ENCODE assay signal across 25 cellular contexts in the genomic region with DNA sequence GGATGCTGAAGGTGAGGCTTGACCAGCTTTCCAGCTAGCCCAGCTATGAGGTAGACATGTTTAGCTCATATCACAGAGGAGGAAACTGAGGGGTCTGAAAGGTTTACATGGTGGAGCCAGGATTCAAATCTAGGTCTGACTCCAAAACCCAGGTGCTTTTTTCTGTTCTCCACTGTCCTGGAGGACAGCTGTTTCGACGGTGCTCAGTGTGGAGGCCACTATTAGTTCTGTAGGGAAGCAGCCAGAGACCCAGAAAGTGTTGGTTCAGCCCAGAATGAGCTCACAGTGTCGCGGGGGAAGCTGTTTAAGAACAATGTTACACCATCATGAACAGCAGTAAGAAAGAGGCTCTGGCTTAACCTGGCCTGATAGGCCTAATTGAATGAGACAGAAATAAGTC. TPM values are rescaled to one million over a fixed set of nuclear protein-coding genes. Genes with fewer than 3 reads are reported as not detected.
"Had no signal": no experiment of that assay in that cellular context is flagged by ENCODE, and none has a peak within 500 bp of the region (broad histone marks: within the 10 kb centered on the region; RNA-seq: fewer than 3 reads in every experiment).

No MANE protein-coding gene starts in this region.

- DNase-seq: effector CD4-positive, alpha-beta T cell; foreskin fibroblast; heart left ventricle; kidney; mammary epithelial cell; mesendoderm; natural killer cell; occipital lobe; pancreas; retina; stimulated activated CD4-positive, alpha-beta T cell treated with anti-CD3 and anti-CD28 coated beads, Interleukin-12 subunit alpha, Interleukin-12 subunit beta, amount 100 ng/mL, for 4 hours; stimulated activated CD4-positive, alpha-beta T cell treated with anti-CD3 and anti-CD28 coated beads, Interleukin-1b, Interleukin-23, amount 100 ng/mL, for 48 hours; stimulated activated CD4-positive, alpha-beta T cell treated with anti-CD3 and anti-CD28 coated beads, Interleukin-4, amount 100 ng/mL, for 1 hour; stimulated activated naive CD4-positive, alpha-beta T cell; stimulated activated naive CD8-positive, alpha-beta T cell treated with anti-CD3 and anti-CD28 coated beads, Interleukin-15, amount 100 ng/mL, for 72 hours; tibial artery had no signal

- H3K4me3 Mint-ChIP-seq: natural killer cell; stimulated activated naive CD8-positive, alpha-beta T cell treated with anti-CD3 and anti-CD28 coated beads, Interleukin-15, amount 100 ng/mL, for 72 hours; type B pancreatic cell had no signal

- H3K36me3 Mint-ChIP-seq: natural killer cell, type B pancreatic cell had no signal

- H3K27ac Mint-ChIP-seq: natural killer cell; stimulated activated naive CD8-positive, alpha-beta T cell treated with anti-CD3 and anti-CD28 coated beads, Interleukin-15, amount 100 ng/mL, for 72 hours; type B pancreatic cell had no signal

- H3K9me3 ChIP-seq: gastroesophageal sphincter, heart left ventricle, pancreas, tibial artery had no signal

- H3K9me3 Mint-ChIP-seq: natural killer cell; stimulated activated naive CD8-positive, alpha-beta T cell treated with anti-CD3 and anti-CD28 coated beads, Interleukin-15, amount 100 ng/mL, for 72 hours; type B pancreatic cell had no signal

- H3K4me1 Mint-ChIP-seq: natural killer cell; stimulated activated naive CD8-positive, alpha-beta T cell treated with anti-CD3 and anti-CD28 coated beads, Interleukin-15, amount 100 ng/mL, for 72 hours had no signal

- H3K36me3 ChIP-seq: pancreas had no signal

- H3K27me3 ChIP-seq: hepatocyte, pancreas, tibial artery had no signal

- H3K4me3 ChIP-seq: dorsolateral prefrontal cortex, gastroesophageal sphincter, heart left ventricle, hepatocyte, pancreas, smooth muscle cell, tibial artery had no signal

- H3K27ac ChIP-seq: dorsolateral prefrontal cortex, gastroesophageal sphincter, heart left ventricle, hepatocyte, pancreas, tibial artery had no signal

- ATAC-seq: gastroesophageal sphincter; heart left ventricle; natural killer cell; pancreas; sciatic nerve; stimulated activated naive CD8-positive, alpha-beta T cell treated with anti-CD3 and anti-CD28 coated beads, Interleukin-15, amount 100 ng/mL, for 72 hours had no signal

- H3K4me1 ChIP-seq: gastroesophageal sphincter, heart left ventricle, pancreas, tibial artery had no signal

RNA-seq across cellular contexts. Expression of a gene that starts 11.1 kb away (rescaled TPM):
- total RNA-seq: gastroesophageal sphincter, heart left ventricle, natural killer cell, occipital lobe, posterior vena cava, pulmonary artery endothelial cell, sciatic nerve, subcutaneous adipose tissue had no signal
